In the genomic region with DNA sequence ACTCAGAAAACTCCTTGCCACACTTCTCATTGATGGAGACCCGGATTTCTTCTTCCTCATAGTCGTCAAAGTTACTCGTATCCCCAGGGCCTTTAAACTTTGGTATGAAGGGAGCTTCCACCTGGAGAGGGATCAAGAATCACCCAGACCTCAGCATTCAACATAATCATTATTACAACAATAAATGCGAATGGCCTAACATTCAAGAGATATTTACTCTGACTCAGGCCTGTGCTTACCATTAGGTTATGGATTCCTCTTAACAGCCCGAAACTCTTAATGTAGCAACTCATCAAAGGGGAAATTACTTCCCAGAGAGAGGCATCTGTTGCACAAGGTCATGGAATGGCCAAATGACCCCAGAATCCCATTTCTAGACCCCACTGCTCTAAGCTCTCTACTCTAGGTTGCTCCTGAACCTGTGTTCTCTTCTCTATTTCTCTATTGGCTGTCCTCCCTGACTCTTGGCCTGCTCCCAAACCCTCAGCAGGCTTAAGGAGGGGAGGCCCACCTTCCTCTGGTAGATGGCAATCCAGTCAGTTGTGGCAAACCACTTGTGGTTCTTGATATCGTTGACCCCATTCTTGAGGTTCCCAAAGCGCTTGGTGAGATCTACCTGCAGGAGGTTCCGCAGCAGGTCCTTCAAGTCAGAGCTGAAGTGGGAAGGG, we compare ENCODE assay signal across 19 cellular contexts. TPM values are rescaled to one million over a fixed set of nuclear protein-coding genes. Genes with fewer than 3 reads are reported as not detected.
DNase-seq lines count a peak whose midpoint lies in the region; ATAC-seq, FAIRE-seq and TF ChIP-seq lines count a peak whose summit lies in the region.
"Had no signal": no experiment of that assay in that cellular context is flagged by ENCODE, and none has a peak within 500 bp of the region (broad histone marks: within the 10 kb centered on the region; RNA-seq: fewer than 3 reads in every experiment).

No MANE protein-coding gene starts in this region.

- peaks cover 46% of the 10 kb centered on the region for H3K36me3 Mint-ChIP-seq in CD4-positive, alpha-beta T cell (ENCODE audit: low read depth)
- H3K36me3 Mint-ChIP-seq in activated B cell treated with CpG ODN at 0.5 μM for 24 hours (ENCODE audit: low read depth) (peaks cover 23% of the 10 kb centered on the region), mesothelial cell of epicardium (peaks cover 29% of the 10 kb centered on the region)

- no peak for ATAC-seq in CD4-positive, alpha-beta T cell (ENCODE audit: poor library complexity)
- ATAC-seq in activated B cell treated with CpG ODN at 0.5 μM for 24 hours (ENCODE audit: low read depth) (no peak), heart left ventricle (no peak), GM18873 (IDR thresholded peaks at IDR 0.05; ENCODE audit: low FRiP score, unreplicated experiment) (no peak)
- ATAC-seq: left lung had no signal

- no peak for DNase-seq in CD4-positive, alpha-beta T cell
- DNase-seq in activated B cell treated with CpG ODN at 0.5 μM for 24 hours (no peak), mesothelial cell of epicardium (ENCODE audit: low spot score in 2 of 2, unreplicated experiment in 2 of 2) (no peak), heart left ventricle (no peak), D721Med (ENCODE audit: insufficient read length, low spot score) (no peak)
- DNase-seq: activated CD8-positive, alpha-beta memory T cell treated with anti-CD3 and anti-CD28 coated beads, Interleukin-2, amount 50 U/mL, for 48 hours; central memory CD4-positive, alpha-beta T cell; GDM1; left lung; NCI-H1105; NCI-H2081 treated with DMSO at 0.1 percent for 48 hours; NCI-H510A; posterior cingulate gyrus had no signal

- H3K27me3 ChIP-seq in CD4-positive, alpha-beta T cell (ENCODE audit: control insufficient read depth, insufficient read depth, low read length) = no peaks in the 10 kb centered on the region
- no peaks in the 10 kb centered on the region for H3K27me3 ChIP-seq in heart left ventricle
- H3K27me3 ChIP-seq: esophagus muscularis mucosa, left lung had no signal

- peak overlapping the region; percentile 87 for H3K4me3 Mint-ChIP-seq in CD4-positive, alpha-beta T cell
- H3K4me3 Mint-ChIP-seq in activated B cell treated with CpG ODN at 0.5 μM for 24 hours (peak overlapping the region; percentile 32), mesothelial cell of epicardium (peak overlapping the region; percentile 36)

- no peak overlapping the region for H3K4me3 ChIP-seq in heart left ventricle
- H3K4me3 ChIP-seq: esophagus muscularis mucosa, left lung had no signal

- H3K27ac ChIP-seq in 22Rv1 = 0 out of 2 replicates have a peak overlapping the region, but pooled peaks have one; percentile 4
- H3K27ac ChIP-seq in CD4-positive, alpha-beta T cell (ENCODE audit: low read depth, low read length) = no peak overlapping the region
- no peak overlapping the region for H3K27ac ChIP-seq in heart left ventricle
- H3K27ac ChIP-seq: left lung had no signal

- TF ChIP-seq CTCF in 22Rv1 (IDR thresholded peaks at IDR 0.05) = no peak
- no peak for TF ChIP-seq CTCF in CD4-positive, alpha-beta T cell (IDR thresholded peaks at IDR 0.05)
- no peak for TF ChIP-seq CTCF in activated B cell treated with CpG ODN at 0.5 μM for 24 hours (IDR thresholded peaks at IDR 0.05)
- no peak for TF ChIP-seq CTCF in mesothelial cell of epicardium (IDR thresholded peaks at IDR 0.05; ENCODE audit: unreplicated experiment)
- no peak for TF ChIP-seq CTCF in heart left ventricle (IDR thresholded peaks at IDR 0.05)
- TF ChIP-seq CTCF in D721Med (IDR thresholded peaks at IDR 0.05; ENCODE audit: insufficient read depth, missing control alignments) = no peak

- no peaks in the 10 kb centered on the region for H3K27me3 Mint-ChIP-seq in CD4-positive, alpha-beta T cell
- no peaks in the 10 kb centered on the region for H3K27me3 Mint-ChIP-seq in activated B cell treated with CpG ODN at 0.5 μM for 24 hours
- no peaks in the 10 kb centered on the region for H3K27me3 Mint-ChIP-seq in mesothelial cell of epicardium (ENCODE audit: low read depth)

- H3K27ac Mint-ChIP-seq in CD4-positive, alpha-beta T cell = peak overlapping the region; percentile 69
- H3K27ac Mint-ChIP-seq in activated B cell treated with CpG ODN at 0.5 μM for 24 hours (peak overlapping the region; percentile 63), mesothelial cell of epicardium (no peak overlapping the region)

- POLR2A ChIA-PET in CD4-positive, alpha-beta T cell (lab: Charles Lee) = interaction anchor here (0.6 to 3.6 kb wide), 3 partner anchors 44 to 213 kb away, joined by 3 to 39 read pairs (median 5); a partner anchor contains a TSS
- POLR2A ChIA-PET in activated B cell treated with CpG ODN at 0.5 μM for 24 hours (lab: Charles Lee) = interaction anchor here (0.5 to 1.1 kb wide), 3 partner anchors 11 to 255 kb away, joined by 3 to 6 read pairs (median 3); no protein-coding TSS in a partner anchor

- WGBS in heart left ventricle, 4 donors = 96 to 98% (median 97%) methylated on average over 8 of the region's 8 CpGs

- CTCF ChIA-PET in CD4-positive, alpha-beta T cell (lab: Charles Lee) = interaction anchor here (2.2 kb wide), 1 partner anchor 43 kb away, joined by 8 read pairs; a partner anchor contains a TSS
- CTCF ChIA-PET in activated B cell treated with CpG ODN at 0.5 μM for 24 hours (lab: Charles Lee) = interaction anchor here (1.9 kb wide), 1 partner anchor 20 kb away, joined by 6 read pairs; no protein-coding TSS in a partner anchor

- peaks cover 7% of the 10 kb centered on the region for H3K9me3 ChIP-seq in CD4-positive, alpha-beta T cell (ENCODE audit: control insufficient read depth, low read length)
- peaks cover 0 to 13% (median 7%) of the 10 kb centered on the region in 12 donors for H3K9me3 ChIP-seq in heart left ventricle

- no peak for FAIRE-seq in D721Med (lab: Jason Lieb, UNC)

- peaks cover 0 to 19% (median 12%) of the 10 kb centered on the region in 12 donors for H3K4me1 ChIP-seq in heart left ventricle

- no peak for TF ChIP-seq POLR2A in heart left ventricle (IDR thresholded peaks at IDR 0.05)

- intact Hi-C loops in CD4-positive, alpha-beta T cell (cut with DNase I, micrococcal nuclease) = loop anchor here in 1 of 2 experiments (2.0 kb wide), 2 partner anchors 22 to 42 kb away; no protein-coding TSS in a partner anchor
- intact Hi-C loops in activated B cell treated with CpG ODN at 0.5 μM for 24 hours (cut with micrococcal nuclease) (loop anchor here (5.0 kb wide), 1 partner anchor 346 kb away; a partner anchor contains a TSS), heart left ventricle (cut with DNase I) (loop anchor here in 1 of 10 donors (2.0 kb wide), 1 partner anchor 20 kb away; a partner anchor contains a TSS)

- peaks cover 27% of the 10 kb centered on the region for H3K4me1 Mint-ChIP-seq in CD4-positive, alpha-beta T cell (ENCODE audit: low read depth)
- H3K4me1 Mint-ChIP-seq in activated B cell treated with CpG ODN at 0.5 μM for 24 hours = peaks cover 18% of the 10 kb centered on the region
- peaks cover 14% of the 10 kb centered on the region for H3K4me1 Mint-ChIP-seq in mesothelial cell of epicardium

- H3K9me3 Mint-ChIP-seq in CD4-positive, alpha-beta T cell = peaks cover 4% of the 10 kb centered on the region
- H3K9me3 Mint-ChIP-seq in activated B cell treated with CpG ODN at 0.5 μM for 24 hours (peaks cover 3% of the 10 kb centered on the region), mesothelial cell of epicardium (peaks cover 4% of the 10 kb centered on the region)

- H3K36me3 ChIP-seq in heart left ventricle = peaks cover 0 to 40% (median 33%) of the 10 kb centered on the region in 9 donors

RNA-seq across cellular contexts. Expression of a gene that starts 2.7 kb away (rescaled TPM):
- 10 to 100 TPM; 29.4 to 30.1 TPM for total RNA-seq in CD4-positive, alpha-beta T cell
- 32.7 and 36.0 TPM in 2 replicates for total RNA-seq in activated B cell treated with CpG ODN at 0.5 μM for 24 hours
- 67.8 to 74.2 TPM (median 74.0 TPM) in 3 replicates for total RNA-seq in mesothelial cell of epicardium
- total RNA-seq in heart left ventricle = 10 to 100 TPM; 30.5 to 55.5 (median 38.3) TPM
- polyA plus RNA-seq in heart left ventricle = 10 to 100 TPM; 26.7 to 62.6 TPM

RNA-seq across cellular contexts. Expression of a gene that starts 7.7 kb away (rescaled TPM):
- total RNA-seq in CD4-positive, alpha-beta T cell = not detected
- not detected in 2 replicates for total RNA-seq in activated B cell treated with CpG ODN at 0.5 μM for 24 hours
- 0.45 to 0.90 TPM (median 0.58 TPM) in 3 replicates for total RNA-seq in mesothelial cell of epicardium
- not detected for total RNA-seq in heart left ventricle
- not detected for polyA plus RNA-seq in heart left ventricle
- total RNA-seq: esophagus muscularis mucosa, left lung, skeletal muscle tissue, urinary bladder had no signal
- polyA plus RNA-seq: urinary bladder had no signal

RNA-seq across cellular contexts. Expression of a gene that starts 20.7 kb away (rescaled TPM):
- under 1 TPM; 0.39 to 0.49 TPM for total RNA-seq in CD4-positive, alpha-beta T cell
- total RNA-seq in activated B cell treated with CpG ODN at 0.5 μM for 24 hours (0.15 and 0.18 TPM in 2 replicates), mesothelial cell of epicardium (0.81 to 1.3 TPM (median 0.98 TPM) in 3 replicates), heart left ventricle (10 to 100 TPM in 1 of 9 donors, 1 to 10 TPM in 8; 3.5 to 28.7 (median 5.7) TPM)
- polyA plus RNA-seq in heart left ventricle = 10 to 100 TPM in 1 of 2 donors, 1 to 10 TPM in 1; 5.7 to 10.0 TPM
- total RNA-seq: skeletal muscle tissue had no signal

RNA-seq across cellular contexts. Expression of a gene that starts 24.3 kb away (rescaled TPM):
- 10 to 100 TPM; 27.4 to 29.8 TPM for total RNA-seq in CD4-positive, alpha-beta T cell
- 41.6 and 43.7 TPM in 2 replicates for total RNA-seq in activated B cell treated with CpG ODN at 0.5 μM for 24 hours
- 80.9 to 87.7 TPM (median 82.9 TPM) in 3 replicates for total RNA-seq in mesothelial cell of epicardium
- 100 to 1,000 TPM; 216 to 554 (median 459) TPM for total RNA-seq in heart left ventricle
- 100 to 1,000 TPM; 234 to 327 TPM for polyA plus RNA-seq in heart left ventricle

RNA-seq across cellular contexts. Expression of a gene that starts 31.4 kb away (rescaled TPM):
- under 1 TPM in 1 of 2 experiments, not detected in 1; 0.25 TPM for total RNA-seq in CD4-positive, alpha-beta T cell
- total RNA-seq in activated B cell treated with CpG ODN at 0.5 μM for 24 hours (not detected in 2 replicates), mesothelial cell of epicardium (2.0 to 2.4 TPM (median 2.3 TPM) in 3 replicates), heart left ventricle (under 1 TPM in 3 of 9 donors, not detected in 6; 0.14 to 0.60 (median 0.32) TPM)
- under 1 TPM; 0.06 to 0.30 TPM for polyA plus RNA-seq in heart left ventricle
- total RNA-seq: skeletal muscle tissue; T-helper 1 cell treated with Interleukin-12 subunit alpha and Interleukin-12 subunit beta and Interleukin-4 antibody, amounts not matched to agents 30 ng/mL and 1 ng/mL, for 36 hours had no signal

Comparison
In these comparisons a context has a peak if more than half of its experiments do, and no peak if none do; other contexts are left out.
1. H3K4me3 Mint-ChIP-seq: peak in every context shown above with its lines; median percentile 87 in CD4-positive, alpha-beta T cell; 36 in mesothelial cell of epicardium; 32 in activated B cell treated with CpG ODN at 0.5 μM for 24 hours.